ENCODE assay signal across 1 cellular context in the genomic region with DNA sequence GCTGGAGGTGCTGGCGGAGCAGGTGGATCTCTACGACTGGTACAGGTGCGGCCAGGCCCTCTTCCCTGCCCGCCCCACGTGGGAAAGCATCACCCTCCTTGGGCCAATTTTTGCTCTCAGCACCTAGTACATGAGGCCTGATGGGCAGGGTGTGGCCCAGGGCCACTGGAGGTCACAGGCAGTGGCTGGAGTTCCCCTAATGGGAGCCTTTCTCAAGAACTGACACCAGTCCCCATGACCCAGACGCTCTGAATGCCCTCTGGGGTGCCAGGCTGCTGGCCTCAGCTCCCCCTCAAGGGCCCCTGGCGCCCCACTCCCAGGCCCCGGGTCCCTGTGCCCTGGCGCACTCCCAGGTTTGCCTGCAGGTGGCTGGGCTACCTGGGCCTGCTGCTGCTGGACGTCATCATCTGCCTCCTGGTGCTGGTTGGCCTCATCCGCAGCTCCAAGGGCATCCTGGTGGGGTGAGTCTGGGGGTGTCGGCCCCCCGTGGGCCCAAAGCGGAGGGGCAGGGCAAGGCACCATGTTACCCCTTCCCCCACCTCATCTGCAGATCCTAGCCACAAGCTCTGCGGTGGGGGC.
TF ChIP-seq lines count a peak whose summit lies in the region.

No MANE protein-coding gene starts in this region.

TF ChIP-seq in H1, 55 proteins besides CTCF, POLR2A, EP300 and RAD21:
- TF ChIP-seq SAP30 (IDR thresholded peaks at IDR 0.05; ENCODE audit: insufficient read depth, insufficient replicate concordance, low read length) (no peak), CHD1 (IDR thresholded peaks at IDR 0.05; ENCODE audit: low read depth, low read length) (no peak), CHD2 (IDR thresholded peaks at IDR 0.05; ENCODE audit: low read length) (no peak), EZH2 (IDR thresholded peaks at IDR 0.05; ENCODE audit: low read depth, low read length, severe bottlenecking) (no peak), JUND (IDR thresholded peaks at IDR 0.05; ENCODE audit: low read length) (no peak)
- TF ChIP-seq, protein P1, sequence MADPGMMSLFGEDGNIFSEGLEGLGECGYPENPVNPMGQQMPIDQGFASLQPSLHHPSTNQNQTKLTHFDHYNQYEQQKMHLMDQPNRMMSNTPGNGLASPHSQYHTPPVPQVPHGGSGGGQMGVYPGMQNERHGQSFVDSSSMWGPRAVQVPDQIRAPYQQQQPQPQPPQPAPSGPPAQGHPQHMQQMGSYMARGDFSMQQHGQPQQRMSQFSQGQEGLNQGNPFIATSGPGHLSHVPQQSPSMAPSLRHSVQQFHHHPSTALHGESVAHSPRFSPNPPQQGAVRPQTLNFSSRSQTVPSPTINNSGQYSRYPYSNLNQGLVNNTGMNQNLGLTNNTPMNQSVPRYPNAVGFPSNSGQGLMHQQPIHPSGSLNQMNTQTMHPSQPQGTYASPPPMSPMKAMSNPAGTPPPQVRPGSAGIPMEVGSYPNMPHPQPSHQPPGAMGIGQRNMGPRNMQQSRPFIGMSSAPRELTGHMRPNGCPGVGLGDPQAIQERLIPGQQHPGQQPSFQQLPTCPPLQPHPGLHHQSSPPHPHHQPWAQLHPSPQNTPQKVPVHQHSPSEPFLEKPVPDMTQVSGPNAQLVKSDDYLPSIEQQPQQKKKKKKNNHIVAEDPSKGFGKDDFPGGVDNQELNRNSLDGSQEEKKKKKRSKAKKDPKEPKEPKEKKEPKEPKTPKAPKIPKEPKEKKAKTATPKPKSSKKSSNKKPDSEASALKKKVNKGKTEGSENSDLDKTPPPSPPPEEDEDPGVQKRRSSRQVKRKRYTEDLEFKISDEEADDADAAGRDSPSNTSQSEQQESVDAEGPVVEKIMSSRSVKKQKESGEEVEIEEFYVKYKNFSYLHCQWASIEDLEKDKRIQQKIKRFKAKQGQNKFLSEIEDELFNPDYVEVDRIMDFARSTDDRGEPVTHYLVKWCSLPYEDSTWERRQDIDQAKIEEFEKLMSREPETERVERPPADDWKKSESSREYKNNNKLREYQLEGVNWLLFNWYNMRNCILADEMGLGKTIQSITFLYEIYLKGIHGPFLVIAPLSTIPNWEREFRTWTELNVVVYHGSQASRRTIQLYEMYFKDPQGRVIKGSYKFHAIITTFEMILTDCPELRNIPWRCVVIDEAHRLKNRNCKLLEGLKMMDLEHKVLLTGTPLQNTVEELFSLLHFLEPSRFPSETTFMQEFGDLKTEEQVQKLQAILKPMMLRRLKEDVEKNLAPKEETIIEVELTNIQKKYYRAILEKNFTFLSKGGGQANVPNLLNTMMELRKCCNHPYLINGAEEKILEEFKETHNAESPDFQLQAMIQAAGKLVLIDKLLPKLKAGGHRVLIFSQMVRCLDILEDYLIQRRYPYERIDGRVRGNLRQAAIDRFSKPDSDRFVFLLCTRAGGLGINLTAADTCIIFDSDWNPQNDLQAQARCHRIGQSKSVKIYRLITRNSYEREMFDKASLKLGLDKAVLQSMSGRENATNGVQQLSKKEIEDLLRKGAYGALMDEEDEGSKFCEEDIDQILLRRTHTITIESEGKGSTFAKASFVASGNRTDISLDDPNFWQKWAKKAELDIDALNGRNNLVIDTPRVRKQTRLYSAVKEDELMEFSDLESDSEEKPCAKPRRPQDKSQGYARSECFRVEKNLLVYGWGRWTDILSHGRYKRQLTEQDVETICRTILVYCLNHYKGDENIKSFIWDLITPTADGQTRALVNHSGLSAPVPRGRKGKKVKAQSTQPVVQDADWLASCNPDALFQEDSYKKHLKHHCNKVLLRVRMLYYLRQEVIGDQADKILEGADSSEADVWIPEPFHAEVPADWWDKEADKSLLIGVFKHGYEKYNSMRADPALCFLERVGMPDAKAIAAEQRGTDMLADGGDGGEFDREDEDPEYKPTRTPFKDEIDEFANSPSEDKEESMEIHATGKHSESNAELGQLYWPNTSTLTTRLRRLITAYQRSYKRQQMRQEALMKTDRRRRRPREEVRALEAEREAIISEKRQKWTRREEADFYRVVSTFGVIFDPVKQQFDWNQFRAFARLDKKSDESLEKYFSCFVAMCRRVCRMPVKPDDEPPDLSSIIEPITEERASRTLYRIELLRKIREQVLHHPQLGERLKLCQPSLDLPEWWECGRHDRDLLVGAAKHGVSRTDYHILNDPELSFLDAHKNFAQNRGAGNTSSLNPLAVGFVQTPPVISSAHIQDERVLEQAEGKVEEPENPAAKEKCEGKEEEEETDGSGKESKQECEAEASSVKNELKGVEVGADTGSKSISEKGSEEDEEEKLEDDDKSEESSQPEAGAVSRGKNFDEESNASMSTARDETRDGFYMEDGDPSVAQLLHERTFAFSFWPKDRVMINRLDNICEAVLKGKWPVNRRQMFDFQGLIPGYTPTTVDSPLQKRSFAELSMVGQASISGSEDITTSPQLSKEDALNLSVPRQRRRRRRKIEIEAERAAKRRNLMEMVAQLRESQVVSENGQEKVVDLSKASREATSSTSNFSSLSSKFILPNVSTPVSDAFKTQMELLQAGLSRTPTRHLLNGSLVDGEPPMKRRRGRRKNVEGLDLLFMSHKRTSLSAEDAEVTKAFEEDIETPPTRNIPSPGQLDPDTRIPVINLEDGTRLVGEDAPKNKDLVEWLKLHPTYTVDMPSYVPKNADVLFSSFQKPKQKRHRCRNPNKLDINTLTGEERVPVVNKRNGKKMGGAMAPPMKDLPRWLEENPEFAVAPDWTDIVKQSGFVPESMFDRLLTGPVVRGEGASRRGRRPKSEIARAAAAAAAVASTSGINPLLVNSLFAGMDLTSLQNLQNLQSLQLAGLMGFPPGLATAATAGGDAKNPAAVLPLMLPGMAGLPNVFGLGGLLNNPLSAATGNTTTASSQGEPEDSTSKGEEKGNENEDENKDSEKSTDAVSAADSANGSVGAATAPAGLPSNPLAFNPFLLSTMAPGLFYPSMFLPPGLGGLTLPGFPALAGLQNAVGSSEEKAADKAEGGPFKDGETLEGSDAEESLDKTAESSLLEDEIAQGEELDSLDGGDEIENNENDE (IDR thresholded peaks at IDR 0.05; ENCODE audit: insufficient replicate concordance, low read length), result no peak
